ENCODE assay signal across 8 cellular contexts in genomic region chr12:106582661-106583577, GRCh38. TPM values are rescaled to one million over a fixed set of nuclear protein-coding genes. Genes with fewer than 3 reads are reported as not detected.
DNase-seq lines count a peak whose midpoint lies in the region; ATAC-seq and TF ChIP-seq lines count a peak whose summit lies in the region.

TSS of gene RFX4 (plus strand) at chr12:106583004. CDS start at chr12:106583321, 317 bp downstream.

- H3K23ac ChIP-seq in trophoblast cell (ENCODE audit: low read length) = no peak within 1 kb of the TSS

- H3K4me2 ChIP-seq in trophoblast cell (ENCODE audit: low read length) = peak within 1 kb of the TSS; percentile 40

- H3K27me3 ChIP-seq in esophagus muscularis mucosa = peaks cover 0 to 100% (median 72%) of the 10 kb centered on the region in 4 donors
- peaks cover 88% of the 10 kb centered on the region for H3K27me3 ChIP-seq in trophoblast cell (ENCODE audit: insufficient read depth, low read length)

- H3K4me1 ChIP-seq in esophagus muscularis mucosa (peaks cover 53 to 74% (median 71%) of the 10 kb centered on the region in 4 donors), trophoblast cell (ENCODE audit: control insufficient read depth in 1 of 2, insufficient read depth in 2 of 2, low read length in 2 of 2) (peaks cover 12 to 17% of the 10 kb centered on the region in 2 experiments)

- no peak within 1 kb of the TSS for H2BK120ac ChIP-seq in trophoblast cell (ENCODE audit: insufficient read depth, low read length, poor library complexity)

- H3K36me3 ChIP-seq in esophagus muscularis mucosa (no peaks in the 10 kb centered on the region), trophoblast cell (ENCODE audit: control insufficient read depth in 1 of 2, insufficient read depth in 2 of 2, low read length in 2 of 2) (no peaks in the 10 kb centered on the region)

- H3K18ac ChIP-seq in trophoblast cell (ENCODE audit: low read length) = no peak within 1 kb of the TSS

- no peaks in the 10 kb centered on the region for H3K79me2 ChIP-seq in trophoblast cell (ENCODE audit: control insufficient read depth, insufficient read depth, low read length, poor library complexity)

- H3K4ac ChIP-seq in trophoblast cell (ENCODE audit: low read depth, low read length) = no peak within 1 kb of the TSS

- TF ChIP-seq EP300 in esophagus muscularis mucosa (IDR thresholded peaks at IDR 0.05) = no peak

- ATAC-seq in HG03354 (IDR thresholded peaks at IDR 0.05; ENCODE audit: poor library complexity, severe bottlenecking, unreplicated experiment) (no peak), GM18498 (IDR thresholded peaks at IDR 0.05; ENCODE audit: unreplicated experiment) (no peak)

- intact Hi-C loops in esophagus muscularis mucosa (cut with DNase I) = no loop called here

- no peak within 1 kb of the TSS for H2AK5ac ChIP-seq in trophoblast cell (ENCODE audit: low read length)

- H3K4me3 ChIP-seq in esophagus muscularis mucosa = peak within 1 kb of the TSS; percentile 35 to 52 (median 43)
- no peak within 1 kb of the TSS for H3K4me3 ChIP-seq in trophoblast cell (ENCODE audit: low read depth, low read length)

- DNase-seq in DMS53 (lab: John Stamatoyannopoulos, UW) = peak; percentile 85
- DNase-seq in NCI-H526 treated with DMSO at 0.1 percent for 48 hours (lab: John Stamatoyannopoulos, UW) = peak; percentile 2
- peak; percentile 84 for DNase-seq in esophagus muscularis mucosa (ENCODE audit: extremely low spot score)
- no peak for DNase-seq in trophoblast cell
- DNase-seq in activated effector memory CD4-positive, alpha-beta T cell treated with anti-CD3 and anti-CD28 coated beads, Interleukin-2, amount 50 U/mL, for 16 hours = no peak
- DNase-seq in NCI-H1092 (lab: John Stamatoyannopoulos, UW) = no peak

- no peaks in the 10 kb centered on the region for H3K79me1 ChIP-seq in trophoblast cell (ENCODE audit: low read length)

- no peak within 1 kb of the TSS for H3K14ac ChIP-seq in trophoblast cell (ENCODE audit: low read length)

- H3K9me3 ChIP-seq in esophagus muscularis mucosa = no peaks in the 10 kb centered on the region
- peaks cover 12% of the 10 kb centered on the region for H3K9me3 ChIP-seq in trophoblast cell (ENCODE audit: insufficient read depth, low read depth, low read length)

- no peak within 1 kb of the TSS for H2BK12ac ChIP-seq in trophoblast cell (ENCODE audit: low read length)

- WGBS in esophagus muscularis mucosa = 2% methylated on average over 34 of the region's 35 CpGs
- no CpG with 5 or more reads among the region's 35 CpGs for WGBS in trophoblast cell (ENCODE audit: extremely low coverage, insufficient coverage, insufficient read length)

- H2AFZ ChIP-seq in trophoblast cell (ENCODE audit: insufficient read depth, low read length, poor library complexity) = no peak within 1 kb of the TSS

- H3K9ac ChIP-seq in trophoblast cell (ENCODE audit: low read length) = no peak within 1 kb of the TSS

- H3K27ac ChIP-seq in esophagus muscularis mucosa (replicated peaks in 1 of 4) = no peak within 1 kb of the TSS
- H3K27ac ChIP-seq in trophoblast cell (ENCODE audit: low read depth, low read length) = no peak within 1 kb of the TSS

- no peak within 1 kb of the TSS for H2BK5ac ChIP-seq in trophoblast cell (ENCODE audit: low read depth, low read length, poor library complexity)

- no peak within 1 kb of the TSS for H4K8ac ChIP-seq in trophoblast cell (ENCODE audit: low read depth, low read length)

- H4K91ac ChIP-seq in trophoblast cell (ENCODE audit: low read depth, low read length) = no peak within 1 kb of the TSS

- TF ChIP-seq POLR2A in esophagus muscularis mucosa (IDR thresholded peaks at IDR 0.05; ENCODE audit: low read depth) = no peak

- H4K12ac ChIP-seq in trophoblast cell (ENCODE audit: low read depth, low read length) = no peak within 1 kb of the TSS

- no peak for TF ChIP-seq CTCF in esophagus muscularis mucosa (IDR thresholded peaks at IDR 0.05)

RNA-seq across cellular contexts. Expression of gene RFX4, which starts in this region (rescaled TPM):
- not detected for total RNA-seq in esophagus muscularis mucosa
- not detected in 2 replicates for polyA plus RNA-seq in trophoblast cell (2013)

Comparison
In these comparisons a context has a peak if more than half of its experiments do, and no peak if none do; other contexts are left out.
1. Peak in DNase-seq and H3K4me3 ChIP-seq in esophagus muscularis mucosa; RNA of the gene not detected or under 1 TPM.
2. DNase-seq: peak in DMS53 (single experiment) and NCI-H526 treated with DMSO at 0.1 percent for 48 hours (single experiment); none in trophoblast cell (0 of 2), activated effector memory CD4-positive, alpha-beta T cell treated with anti-CD3 and anti-CD28 coated beads, Interleukin-2, amount 50 U/mL, for 16 hours (single experiment) and NCI-H1092 (single experiment).